Comparison of ENCODE assay signal across 8 cellular contexts in the genomic region with DNA sequence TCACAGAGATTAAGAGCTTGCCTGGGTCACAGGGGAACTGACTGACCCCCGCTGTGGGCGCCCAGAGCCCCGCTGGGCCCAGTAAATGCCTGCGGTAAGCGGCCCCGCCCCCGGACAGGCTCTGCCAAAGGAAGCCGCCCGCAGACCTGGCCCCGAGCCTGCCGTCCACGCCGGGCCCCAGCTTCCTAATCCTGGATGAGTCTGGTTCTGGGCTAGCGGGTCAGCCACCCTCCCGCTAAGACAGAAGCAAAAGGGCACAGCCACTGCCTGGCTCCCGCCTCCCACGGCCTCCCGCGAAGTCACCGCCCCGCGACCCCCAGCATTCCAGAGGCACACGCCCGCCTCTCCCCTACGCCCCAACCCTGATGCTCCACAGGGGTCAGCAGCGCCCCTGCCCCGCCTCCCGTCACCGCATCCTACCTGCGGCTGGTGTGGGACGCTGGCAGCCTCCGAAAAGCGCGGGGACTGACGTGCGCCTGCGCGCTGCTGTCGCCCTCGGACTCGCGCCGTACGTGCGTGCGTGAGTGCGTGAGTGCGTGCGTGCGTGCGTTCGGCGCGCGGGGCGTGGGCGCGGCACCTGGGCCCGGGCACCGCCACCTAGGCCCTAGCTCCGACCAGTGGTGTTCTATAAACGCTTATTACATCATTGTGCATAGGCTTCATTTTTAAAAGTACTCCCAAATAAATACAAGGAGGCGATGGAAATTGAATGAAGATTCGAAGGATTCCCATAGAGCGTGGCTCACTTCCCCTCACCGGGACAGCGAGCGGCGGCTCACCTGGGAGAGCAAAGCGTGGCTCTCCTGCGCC. TPM values are rescaled to one million over a fixed set of nuclear protein-coding genes. Genes with fewer than 3 reads are reported as not detected.
A peak's percentile ranks its signal among the peaks of the same experiment; 100 is the strongest.
DNase-seq lines count a peak whose midpoint lies in the region; ATAC-seq and TF ChIP-seq lines count a peak whose summit lies in the region.

A gene with protein sequence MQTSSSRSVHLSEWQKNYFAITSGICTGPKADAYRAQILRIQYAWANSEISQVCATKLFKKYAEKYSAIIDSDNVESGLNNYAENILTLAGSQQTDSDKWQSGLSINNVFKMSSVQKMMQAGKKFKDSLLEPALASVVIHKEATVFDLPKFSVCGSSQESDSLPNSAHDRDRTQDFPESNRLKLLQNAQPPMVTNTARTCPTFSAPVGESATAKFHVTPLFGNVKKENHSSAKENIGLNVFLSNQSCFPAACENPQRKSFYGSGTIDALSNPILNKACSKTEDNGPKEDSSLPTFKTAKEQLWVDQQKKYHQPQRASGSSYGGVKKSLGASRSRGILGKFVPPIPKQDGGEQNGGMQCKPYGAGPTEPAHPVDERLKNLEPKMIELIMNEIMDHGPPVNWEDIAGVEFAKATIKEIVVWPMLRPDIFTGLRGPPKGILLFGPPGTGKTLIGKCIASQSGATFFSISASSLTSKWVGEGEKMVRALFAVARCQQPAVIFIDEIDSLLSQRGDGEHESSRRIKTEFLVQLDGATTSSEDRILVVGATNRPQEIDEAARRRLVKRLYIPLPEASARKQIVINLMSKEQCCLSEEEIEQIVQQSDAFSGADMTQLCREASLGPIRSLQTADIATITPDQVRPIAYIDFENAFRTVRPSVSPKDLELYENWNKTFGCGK (minus strand): TSS at position 470 of the 810 bp plus-strand sequence. CDS start 3,063 bp downstream, outside the sequence.

- intact Hi-C loops in vagina (cut with DNase I) = no loop called here

- no peak for TF ChIP-seq CTCF in right atrium auricular region (IDR thresholded peaks at IDR 0.05)
- TF ChIP-seq CTCF in vagina (IDR thresholded peaks at IDR 0.05) = no peak

- H3K4me1 ChIP-seq in right atrium auricular region = peaks cover 0 to 14% of the 10 kb centered on the region in 2 donors
- H3K4me1 ChIP-seq in rectal smooth muscle tissue (ENCODE audit: control insufficient read depth, insufficient read depth, low read length) = peaks cover 2% of the 10 kb centered on the region
- H3K4me1 ChIP-seq in vagina = peaks cover 4% of the 10 kb centered on the region

- ATAC-seq in GM18498 (IDR thresholded peaks at IDR 0.05; ENCODE audit: unreplicated experiment) (peak; percentile 92), HG02840 (IDR thresholded peaks at IDR 0.05; ENCODE audit: low FRiP score, unreplicated experiment) (peak; percentile 81)

- no peak within 1 kb of the TSS for H3K9ac ChIP-seq in rectal smooth muscle tissue (ENCODE audit: low read length)

- peak within 1 kb of the TSS; percentile 56 to 83 for H3K4me3 ChIP-seq in right atrium auricular region
- H3K4me3 ChIP-seq in rectal smooth muscle tissue (ENCODE audit: low read length) = peak within 1 kb of the TSS; percentile 90
- H3K4me3 ChIP-seq in vagina = peak within 1 kb of the TSS; percentile 67 to 76

- H3K27ac ChIP-seq in angular gyrus (ENCODE audit: low read depth, low read length) = peak within 1 kb of the TSS; percentile 33
- H3K27ac ChIP-seq in right atrium auricular region = peak within 1 kb of the TSS; percentile 72 to 83
- H3K27ac ChIP-seq in rectal smooth muscle tissue (ENCODE audit: low read depth, low read length) = peak within 1 kb of the TSS; percentile 70
- H3K27ac ChIP-seq in vagina = peak within 1 kb of the TSS; percentile 77

- H3K27me3 ChIP-seq in right atrium auricular region (no peaks in the 10 kb centered on the region), rectal smooth muscle tissue (ENCODE audit: control insufficient read depth, insufficient read depth, low read length) (no peaks in the 10 kb centered on the region), vagina (no peaks in the 10 kb centered on the region)

- TF ChIP-seq POLR2A in vagina (IDR thresholded peaks at IDR 0.05) = no peak

- DNase-seq in NCI-H1436 (lab: John Stamatoyannopoulos, UW) (peak; percentile 76), T-helper 2 cell (peak; percentile 45 to 95 (median 73)), right atrium auricular region (ENCODE audit: low spot score) (no peak), vagina (ENCODE audit: extremely low spot score in 2 of 2) (no peak)

- H3K36me3 ChIP-seq in right atrium auricular region = peaks cover 5% of the 10 kb centered on the region
- no peaks in the 10 kb centered on the region for H3K36me3 ChIP-seq in rectal smooth muscle tissue (ENCODE audit: control insufficient read depth, insufficient read depth, low read length)
- peaks cover 0 to 13% of the 10 kb centered on the region in 2 donors for H3K36me3 ChIP-seq in vagina

- no peaks in the 10 kb centered on the region for H3K9me3 ChIP-seq in right atrium auricular region
- no peaks in the 10 kb centered on the region for H3K9me3 ChIP-seq in vagina

RNA-seq across cellular contexts. Expression of the gene that starts here (rescaled TPM):
- total RNA-seq in right atrium auricular region = 1 to 10 TPM; 4.7 TPM
- total RNA-seq in vagina = 7.9 TPM

Comparison
In these comparisons a context has a peak if more than half of its experiments do, and no peak if none do; other contexts are left out.
1. DNase-seq: peak in NCI-H1436 (single experiment) and T-helper 2 cell (5 of 5); none in right atrium auricular region (single experiment) and vagina (0 of 2).
2. Peak in every context shown above with its lines, with median percentiles within 50 percentile points of each other: H3K27ac ChIP-seq and H3K4me3 ChIP-seq.